Comparison of ENCODE assay signal across 10 cellular contexts in the genomic region with DNA sequence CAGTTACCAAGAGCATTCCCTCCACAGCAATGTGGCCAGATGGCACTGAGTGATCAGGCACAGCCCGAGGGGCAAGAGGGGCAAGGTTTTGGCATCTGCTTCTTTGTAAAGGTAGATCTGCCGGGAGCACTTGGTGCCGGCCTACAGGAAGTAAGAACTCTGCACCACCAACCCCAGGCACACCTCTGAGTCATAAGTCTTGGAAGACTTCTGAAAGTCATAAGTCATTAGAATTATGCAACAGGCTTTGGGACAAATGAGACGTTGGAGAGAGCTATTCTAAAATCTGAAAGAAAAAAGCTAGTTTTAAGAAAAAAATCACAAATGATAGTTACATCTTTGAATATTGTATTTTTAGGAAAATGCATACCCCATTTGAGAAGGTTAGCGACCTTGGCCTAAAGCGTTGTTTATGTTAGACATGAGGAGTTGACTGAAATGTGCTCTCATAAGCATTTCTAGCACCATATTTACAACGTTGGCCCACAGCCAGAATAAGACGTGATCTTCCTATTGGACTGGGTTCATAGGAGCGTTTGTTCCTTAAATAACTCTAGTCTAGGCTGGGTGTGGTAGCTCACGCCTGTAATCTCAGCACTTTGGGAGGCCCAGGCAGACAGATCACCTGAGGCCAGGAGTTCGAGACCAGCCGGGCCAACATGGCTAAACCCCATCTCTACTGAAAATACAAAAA. TPM values are rescaled to one million over a fixed set of nuclear protein-coding genes. Genes with fewer than 3 reads are reported as not detected.
A peak's percentile ranks its signal among the peaks of the same experiment; 100 is the strongest.
DNase-seq lines count a peak whose midpoint lies in the region; ATAC-seq and TF ChIP-seq lines count a peak whose summit lies in the region.
"Had no signal": no experiment of that assay in that cellular context is flagged by ENCODE, and none has a peak within 500 bp of the region (broad histone marks: within the 10 kb centered on the region; RNA-seq: fewer than 3 reads in every experiment).

No MANE protein-coding gene starts in this region.

- no peaks in the 10 kb centered on the region for H3K79me2 ChIP-seq in Karpas-422 (ENCODE audit: low read length)

- H3K4me2 ChIP-seq in Karpas-422 (ENCODE audit: low read depth, low read length, poor library complexity, severe bottlenecking) = no peak overlapping the region

- H3K9ac ChIP-seq in Karpas-422 (ENCODE audit: low read length) = no peak overlapping the region

- CTCF ChIA-PET in activated CD8-positive, alpha-beta memory T cell treated with anti-CD3 and anti-CD28 coated beads, Interleukin-2, amount 10 ng/mL, durations not matched to agents 7 days and 5 days (lab: Charles Lee) = no interaction called here

- peaks cover 2% of the 10 kb centered on the region for H3K4me1 Mint-ChIP-seq in activated CD8-positive, alpha-beta memory T cell treated with anti-CD3 and anti-CD28 coated beads, Interleukin-2, amount 10 ng/mL, durations not matched to agents 7 days and 5 days

- no peaks in the 10 kb centered on the region for H3K9me3 Mint-ChIP-seq in activated CD8-positive, alpha-beta memory T cell treated with anti-CD3 and anti-CD28 coated beads, Interleukin-2, amount 10 ng/mL, durations not matched to agents 7 days and 5 days (ENCODE audit: low read depth)

- no peaks in the 10 kb centered on the region for H3K9me2 ChIP-seq in Karpas-422 (replicated peaks; ENCODE audit: insufficient read depth, low read length)

- TF ChIP-seq EP300 in transverse colon (IDR thresholded peaks at IDR 0.05; ENCODE audit: low read depth) = no peak

- H3K27ac Mint-ChIP-seq in activated CD8-positive, alpha-beta memory T cell treated with anti-CD3 and anti-CD28 coated beads, Interleukin-2, amount 10 ng/mL, durations not matched to agents 7 days and 5 days = no peak overlapping the region

- TF ChIP-seq CTCF in heart right ventricle (IDR thresholded peaks at IDR 0.05) (no peak), transverse colon (IDR thresholded peaks at IDR 0.05) (no peak)

- H3K4me1 ChIP-seq in heart right ventricle (peaks cover 0 to 21% (median 0%) of the 10 kb centered on the region in 9 donors), transverse colon (peaks cover 26 to 47% (median 28%) of the 10 kb centered on the region in 4 donors), Karpas-422 (ENCODE audit: low read length) (no peaks in the 10 kb centered on the region)

- H3K9me3 ChIP-seq in heart right ventricle (peaks cover 0 to 5% (median 0%) of the 10 kb centered on the region in 11 donors), transverse colon (no peaks in the 10 kb centered on the region), Karpas-422 (ENCODE audit: low read length) (no peaks in the 10 kb centered on the region)

- H3K4me3 ChIP-seq in heart right ventricle = no peak overlapping the region
- no peak overlapping the region for H3K4me3 ChIP-seq in transverse colon
- H3K4me3 ChIP-seq in Karpas-422 (ENCODE audit: low read length) = no peak overlapping the region

- peak overlapping the region in 7 of 10 donors; percentile 14 to 46 (median 34) for H3K27ac ChIP-seq in heart right ventricle
- H3K27ac ChIP-seq in transverse colon = peak overlapping the region; percentile 81 to 83 (median 82)
- H3K27ac ChIP-seq in Karpas-422 (ENCODE audit: low read length) = no peak overlapping the region

- peaks cover 12% of the 10 kb centered on the region for H3K27me3 Mint-ChIP-seq in activated CD8-positive, alpha-beta memory T cell treated with anti-CD3 and anti-CD28 coated beads, Interleukin-2, amount 10 ng/mL, durations not matched to agents 7 days and 5 days

- no peak overlapping the region; the same call in 1 of the 2 replicates for H2AFZ ChIP-seq in Karpas-422 (ENCODE audit: low read length)

- in situ Hi-C loops in transverse colon (cut with MboI; ENCODE audit: low pct_ligation_motif_present in 1 of 4, low pct_unique_long_range_greater_than_20kb in 1 of 4, low sequenced_read_pairs in 3 of 4) = no loop called here

- peaks cover 2% of the 10 kb centered on the region for H3K36me3 Mint-ChIP-seq in activated CD8-positive, alpha-beta memory T cell treated with anti-CD3 and anti-CD28 coated beads, Interleukin-2, amount 10 ng/mL, durations not matched to agents 7 days and 5 days

- 55 to 66% methylated on average over 12 of the region's 12 CpGs for WGBS in heart right ventricle, 2 donors
- WGBS in transverse colon (ENCODE audit: low coverage in 1 of 2), 2 donors = 0 to 26% methylated on average over 1 to 12 of the region's 12 CpGs

- peak; percentile 54 for TF ChIP-seq POLR2A in transverse colon (IDR thresholded peaks at IDR 0.05)

- no peaks in the 10 kb centered on the region for H4K20me1 ChIP-seq in Karpas-422 (ENCODE audit: insufficient read depth, low read depth, low read length)

- peak; percentile 8 for DNase-seq in NCI-H2029 (lab: John Stamatoyannopoulos, UW)
- DNase-seq in NCI-H2029 treated with DMSO at 0.1 percent for 48 hours (lab: John Stamatoyannopoulos, UW) = no peak
- DNase-seq in SHP77 treated with DMSO at 0.1 percent for 48 hours (lab: John Stamatoyannopoulos, UW) = peak; percentile 3
- no peak for DNase-seq in heart right ventricle
- peak; percentile 82 for DNase-seq in transverse colon
- DNase-seq in activated CD8-positive, alpha-beta memory T cell treated with anti-CD3 and anti-CD28 coated beads, Interleukin-2, amount 10 ng/mL, durations not matched to agents 7 days and 5 days = no peak
- no peak for DNase-seq in Karpas-422
- DNase-seq: activated CD4-positive, alpha-beta T cell treated with anti-CD3 and anti-CD28 coated beads for 48 hours; kidney had no signal

- no peak overlapping the region for H3K4me3 Mint-ChIP-seq in activated CD8-positive, alpha-beta memory T cell treated with anti-CD3 and anti-CD28 coated beads, Interleukin-2, amount 10 ng/mL, durations not matched to agents 7 days and 5 days

- ATAC-seq in heart right ventricle (peak; percentile 39 to 92 (median 82)), HG02852 (IDR thresholded peaks at IDR 0.05; ENCODE audit: unreplicated experiment) (no peak)
- no peak for ATAC-seq in activated CD8-positive, alpha-beta memory T cell treated with anti-CD3 and anti-CD28 coated beads, Interleukin-2, amount 10 ng/mL, durations not matched to agents 7 days and 5 days

- no peaks in the 10 kb centered on the region for H3K36me3 ChIP-seq in heart right ventricle
- H3K36me3 ChIP-seq in transverse colon = no peaks in the 10 kb centered on the region
- no peaks in the 10 kb centered on the region for H3K36me3 ChIP-seq in Karpas-422 (ENCODE audit: insufficient read depth, low read length)

- H3K27me3 ChIP-seq in heart right ventricle = no peaks in the 10 kb centered on the region
- no peaks in the 10 kb centered on the region for H3K27me3 ChIP-seq in transverse colon
- no peaks in the 10 kb centered on the region for H3K27me3 ChIP-seq in Karpas-422 (ENCODE audit: low read length)

- intact Hi-C loops in heart right ventricle (cut with DNase I) (no loop called here), transverse colon (cut with DNase I; ENCODE audit: low total_unique reads) (no loop called here)

RNA-seq across cellular contexts. Expression of a gene that starts 37.7 kb away (rescaled TPM):
- total RNA-seq in heart right ventricle = 1 to 10 TPM; 2.5 to 4.8 (median 3.9) TPM
- 1 to 10 TPM; 1.1 to 1.8 TPM for polyA plus RNA-seq in heart right ventricle
- total RNA-seq in transverse colon = 1 to 10 TPM in 2 of 4 donors, not detected in 2; 1.7 to 2.3 TPM
- total RNA-seq in activated CD8-positive, alpha-beta memory T cell treated with anti-CD3 and anti-CD28 coated beads, Interleukin-2, amount 10 ng/mL, durations not matched to agents 7 days and 5 days = 1 to 10 TPM; 2.5 to 2.8 TPM
- total RNA-seq in Karpas-422 (2014; rRNA removed; shearing (Covaris generic); ENCODE audit: low replicate concordance) = 8.2 and 8.7 TPM in 2 replicates

Comparison
In these comparisons a context has a peak if more than half of its experiments do, and no peak if none do; other contexts are left out.
1. DNase-seq: peak in NCI-H2029 (single experiment), SHP77 treated with DMSO at 0.1 percent for 48 hours (single experiment) and transverse colon (single experiment); none in NCI-H2029 treated with DMSO at 0.1 percent for 48 hours (single experiment), heart right ventricle (0 of 2), activated CD8-positive, alpha-beta memory T cell treated with anti-CD3 and anti-CD28 coated beads, Interleukin-2, amount 10 ng/mL, durations not matched to agents 7 days and 5 days (single experiment) and Karpas-422 (single experiment).
2. ATAC-seq: peak in heart right ventricle (8 of 8); none in activated CD8-positive, alpha-beta memory T cell treated with anti-CD3 and anti-CD28 coated beads, Interleukin-2, amount 10 ng/mL, durations not matched to agents 7 days and 5 days (single experiment) and HG02852 (single experiment).